ENCODE assay signal across 1 cellular context in genomic region chr20:57128051-57128757, GRCh38.
TF ChIP-seq lines count a peak whose summit lies in the region.

No MANE protein-coding gene starts in this region.

TF ChIP-seq in SK-N-SH, 30 proteins besides CTCF, POLR2A, EP300 and RAD21 (continued from another document):
- TF ChIP-seq JUND (IDR thresholded peaks at IDR 0.05) (no peak), FOXJ3 (CRISPR knock-in tag; IDR thresholded peaks at IDR 0.05) (no peak), RXRA (IDR thresholded peaks at IDR 0.05; ENCODE audit: borderline replicate concordance, low read depth) (no peak), EZH2phosphoT487 (IDR thresholded peaks at IDR 0.05; ENCODE audit: borderline replicate concordance, low read depth) (no peak), ELF1 (IDR thresholded peaks at IDR 0.05) (no peak), POLR2AphosphoS5 (IDR thresholded peaks at IDR 0.05; ENCODE audit: low read depth, low read length) (no peak), TCF12 (IDR thresholded peaks at IDR 0.05) (no peak), MXI1 (IDR thresholded peaks at IDR 0.05; ENCODE audit: low read depth, low read length) (no peak), CHD2 (IDR thresholded peaks at IDR 0.05; ENCODE audit: low read length, partially characterized antibody) (no peak), FOXM1 (IDR thresholded peaks at IDR 0.05; ENCODE audit: low read depth) (no peak), RFX5 (IDR thresholded peaks at IDR 0.05; ENCODE audit: low read length) (no peak)
